Comparison of ENCODE assay signal across 8 cellular contexts in the genomic region with DNA sequence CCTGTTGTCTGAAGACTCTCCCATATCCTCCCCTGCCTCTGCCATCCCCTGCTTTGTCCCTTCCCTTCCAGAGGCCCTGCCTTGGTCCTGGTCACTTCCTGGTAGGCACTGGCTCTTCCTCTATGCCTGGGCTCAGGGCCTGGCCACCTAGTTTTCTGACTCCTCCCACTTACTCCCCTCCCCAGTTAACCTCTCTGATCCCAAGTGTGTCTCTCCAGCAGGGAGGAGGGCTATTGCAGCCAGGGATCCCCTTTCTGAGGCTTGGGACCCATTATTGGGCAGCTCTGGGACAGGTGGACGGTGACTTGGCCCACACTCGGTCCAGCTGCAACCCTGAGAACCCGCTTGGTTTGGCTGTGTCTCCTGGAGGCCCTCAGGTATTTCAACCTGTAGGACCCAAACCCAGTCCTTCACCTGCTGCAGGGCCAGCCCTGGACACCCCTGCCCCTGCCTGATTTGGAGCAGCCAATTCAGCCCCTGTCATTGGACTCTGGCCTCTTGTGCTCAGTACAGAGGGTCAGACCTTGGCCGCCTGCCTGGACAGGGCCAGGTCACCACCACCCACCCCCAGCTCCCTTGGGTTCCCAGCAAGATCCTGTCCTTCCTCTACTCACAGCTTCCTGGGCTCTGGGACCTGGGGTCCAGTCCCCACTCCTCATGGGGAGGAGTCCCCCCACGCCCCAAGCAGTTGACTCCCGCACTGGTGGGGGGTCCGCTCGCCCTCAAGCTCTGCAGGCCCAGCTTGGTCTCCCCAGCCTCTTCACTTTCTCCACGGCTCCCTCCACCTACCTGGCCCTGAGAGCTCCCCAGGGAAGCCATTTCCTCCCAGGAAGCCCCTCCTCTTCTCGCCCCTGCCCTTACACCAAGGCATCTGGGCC. TPM values are rescaled to one million over a fixed set of nuclear protein-coding genes. Genes with fewer than 3 reads are reported as not detected.
DNase-seq lines count a peak whose midpoint lies in the region; ATAC-seq and TF ChIP-seq lines count a peak whose summit lies in the region.

No MANE protein-coding gene starts in this region.

- H3K4me1 ChIP-seq in stomach: peaks cover 61 to 80% (median 72%) of the 10 kb centered on the region in 4 donors

- ATAC-seq in left colon: peak; percentile 20

- H3K4me3 ChIP-seq in stomach: no peak overlapping the region

- intact Hi-C loops in activated T-helper 1 cell treated with anti-CD3 and anti-CD28 coated beads, Interleukin-12 subunit alpha, Interleukin-12 subunit beta, Interleukin-2, Interleukin-4 antibody, amounts not matched to agents 30 ng/mL and 10 ng/mL and 1 ng/mL, durations not matched to agents 14 hours and 24 hours and 36 hours (cut with micrococcal nuclease): no loop called here
- intact Hi-C loops in left colon (cut with DNase I, micrococcal nuclease): no loop called here
- intact Hi-C loops in stomach (cut with DNase I; ENCODE audit: low total_unique reads): no loop called here

- DNase-seq in activated CD4-positive, CD25-positive, alpha-beta regulatory T cell treated with anti-CD3 and anti-CD28 coated beads, Interleukin-2, amount 50 U/mL, for 72 hours: peak; percentile 29
- DNase-seq in activated CD4-positive, CD25-positive, alpha-beta regulatory T cell (lab: John Stamatoyannopoulos, UW): no peak
- DNase-seq in activated T-helper 1 cell treated with anti-CD3 and anti-CD28 coated beads, Interleukin-12 subunit alpha, Interleukin-12 subunit beta, Interleukin-2, Interleukin-4 antibody, amounts not matched to agents 30 ng/mL and 10 ng/mL and 1 ng/mL, durations not matched to agents 14 hours and 24 hours and 36 hours (ENCODE audit: low spot score): no peak
- DNase-seq in left colon: peak; percentile 26 to 33
- peak; percentile 25 for DNase-seq in stomach
- DNase-seq in kidney glomerular epithelial cell (lab: John Stamatoyannopoulos, UW): no peak
- DNase-seq in HuH-7.5 (ENCODE audit: low spot score): no peak
- DNase-seq in middle frontal gyrus (ENCODE audit: extremely low spot score, low spot score): no peak

- H3K4me3 Mint-ChIP-seq in activated T-helper 1 cell treated with anti-CD3 and anti-CD28 coated beads, Interleukin-12 subunit alpha, Interleukin-12 subunit beta, Interleukin-2, Interleukin-4 antibody, amounts not matched to agents 30 ng/mL and 10 ng/mL and 1 ng/mL, durations not matched to agents 14 hours and 24 hours and 36 hours: peak overlapping the region; percentile 42

- WGBS in stomach, 5 donors: 92 to 95% (median 94%) methylated on average over 10 of the region's 10 CpGs

- H3K27ac ChIP-seq in stomach: peak overlapping the region in 4 of 5 donors; percentile 57 to 92 (median 84)

- no peaks in the 10 kb centered on the region for H3K9me3 ChIP-seq in stomach

- no peak for TF ChIP-seq CTCF in stomach (IDR thresholded peaks at IDR 0.05)

- peak overlapping the region; percentile 66 for H3K27ac Mint-ChIP-seq in activated T-helper 1 cell treated with anti-CD3 and anti-CD28 coated beads, Interleukin-12 subunit alpha, Interleukin-12 subunit beta, Interleukin-2, Interleukin-4 antibody, amounts not matched to agents 30 ng/mL and 10 ng/mL and 1 ng/mL, durations not matched to agents 14 hours and 24 hours and 36 hours

- H3K4me1 Mint-ChIP-seq in activated T-helper 1 cell treated with anti-CD3 and anti-CD28 coated beads, Interleukin-12 subunit alpha, Interleukin-12 subunit beta, Interleukin-2, Interleukin-4 antibody, amounts not matched to agents 30 ng/mL and 10 ng/mL and 1 ng/mL, durations not matched to agents 14 hours and 24 hours and 36 hours (ENCODE audit: low read depth): peaks cover 57% of the 10 kb centered on the region

- no peaks in the 10 kb centered on the region for H3K36me3 Mint-ChIP-seq in activated T-helper 1 cell treated with anti-CD3 and anti-CD28 coated beads, Interleukin-12 subunit alpha, Interleukin-12 subunit beta, Interleukin-2, Interleukin-4 antibody, amounts not matched to agents 30 ng/mL and 10 ng/mL and 1 ng/mL, durations not matched to agents 14 hours and 24 hours and 36 hours (ENCODE audit: low read depth)

- TF ChIP-seq EP300 in stomach (IDR thresholded peaks at IDR 0.05): no peak

- H3K9me3 Mint-ChIP-seq in activated T-helper 1 cell treated with anti-CD3 and anti-CD28 coated beads, Interleukin-12 subunit alpha, Interleukin-12 subunit beta, Interleukin-2, Interleukin-4 antibody, amounts not matched to agents 30 ng/mL and 10 ng/mL and 1 ng/mL, durations not matched to agents 14 hours and 24 hours and 36 hours: no peaks in the 10 kb centered on the region

- H3K27me3 Mint-ChIP-seq in activated T-helper 1 cell treated with anti-CD3 and anti-CD28 coated beads, Interleukin-12 subunit alpha, Interleukin-12 subunit beta, Interleukin-2, Interleukin-4 antibody, amounts not matched to agents 30 ng/mL and 10 ng/mL and 1 ng/mL, durations not matched to agents 14 hours and 24 hours and 36 hours (ENCODE audit: insufficient read depth): no peaks in the 10 kb centered on the region

- H3K27me3 ChIP-seq in stomach: no peaks in the 10 kb centered on the region

- no peak for TF ChIP-seq POLR2A in stomach (IDR thresholded peaks at IDR 0.05)

- H3K36me3 ChIP-seq in stomach: no peaks in the 10 kb centered on the region

RNA-seq across cellular contexts. Expression of gene SH3BP2, which starts 1.1 kb away (rescaled TPM):
- 96.7 and 99.7 TPM in 2 replicates for total RNA-seq in activated T-helper 1 cell treated with anti-CD3 and anti-CD28 coated beads, Interleukin-12 subunit alpha, Interleukin-12 subunit beta, Interleukin-2, Interleukin-4 antibody, amounts not matched to agents 30 ng/mL and 10 ng/mL and 1 ng/mL, durations not matched to agents 14 hours and 24 hours and 36 hours
- total RNA-seq in left colon (10 to 100 TPM; 54.3 to 75.2 TPM), stomach (100 to 1,000 TPM in 2 of 5 donors, 10 to 100 TPM in 3; 31.8 to 151 (median 89.9) TPM)
- polyA plus RNA-seq in stomach: 10 to 100 TPM in 2 of 3 donors, 1 to 10 TPM in 1; 9.0 to 26.7 (median 11.1) TPM

RNA-seq across cellular contexts. Expression of gene TNIP2, which starts 35.6 kb away (rescaled TPM):
- 96.2 and 98.6 TPM in 2 replicates for total RNA-seq in activated T-helper 1 cell treated with anti-CD3 and anti-CD28 coated beads, Interleukin-12 subunit alpha, Interleukin-12 subunit beta, Interleukin-2, Interleukin-4 antibody, amounts not matched to agents 30 ng/mL and 10 ng/mL and 1 ng/mL, durations not matched to agents 14 hours and 24 hours and 36 hours
- 10 to 100 TPM; 47.1 to 63.6 TPM for total RNA-seq in left colon
- 100 to 1,000 TPM in 2 of 5 donors, 10 to 100 TPM in 3; 18.7 to 194 (median 59.6) TPM for total RNA-seq in stomach
- 10 to 100 TPM; 36.1 to 42.5 (median 37.6) TPM for polyA plus RNA-seq in stomach

RNA-seq across cellular contexts. Expression of gene ADD1, which starts 51.9 kb away (rescaled TPM):
- 200 and 203 TPM in 2 replicates for total RNA-seq in activated T-helper 1 cell treated with anti-CD3 and anti-CD28 coated beads, Interleukin-12 subunit alpha, Interleukin-12 subunit beta, Interleukin-2, Interleukin-4 antibody, amounts not matched to agents 30 ng/mL and 10 ng/mL and 1 ng/mL, durations not matched to agents 14 hours and 24 hours and 36 hours
- 100 to 1,000 TPM; 250 to 254 TPM for total RNA-seq in left colon
- total RNA-seq in stomach: 1,000 to 10,000 TPM in 1 of 5 donors, 100 to 1,000 TPM in 4; 162 to 1,174 (median 290) TPM
- polyA plus RNA-seq in stomach: 100 to 1,000 TPM; 103 to 197 (median 127) TPM

Comparison
In these comparisons a context has a peak if more than half of its experiments do, and no peak if none do; other contexts are left out.
1. DNase-seq: peak in activated CD4-positive, CD25-positive, alpha-beta regulatory T cell treated with anti-CD3 and anti-CD28 coated beads, Interleukin-2, amount 50 U/mL, for 72 hours (single experiment), left colon (2 of 2) and stomach (single experiment); none in activated CD4-positive, CD25-positive, alpha-beta regulatory T cell (0 of 4), activated T-helper 1 cell treated with anti-CD3 and anti-CD28 coated beads, Interleukin-12 subunit alpha, Interleukin-12 subunit beta, Interleukin-2, Interleukin-4 antibody, amounts not matched to agents 30 ng/mL and 10 ng/mL and 1 ng/mL, durations not matched to agents 14 hours and 24 hours and 36 hours (single experiment), kidney glomerular epithelial cell (single experiment), HuH-7.5 (single experiment) and middle frontal gyrus (single experiment).